ENCODE assay signal across 8 cellular contexts in the genomic region with DNA sequence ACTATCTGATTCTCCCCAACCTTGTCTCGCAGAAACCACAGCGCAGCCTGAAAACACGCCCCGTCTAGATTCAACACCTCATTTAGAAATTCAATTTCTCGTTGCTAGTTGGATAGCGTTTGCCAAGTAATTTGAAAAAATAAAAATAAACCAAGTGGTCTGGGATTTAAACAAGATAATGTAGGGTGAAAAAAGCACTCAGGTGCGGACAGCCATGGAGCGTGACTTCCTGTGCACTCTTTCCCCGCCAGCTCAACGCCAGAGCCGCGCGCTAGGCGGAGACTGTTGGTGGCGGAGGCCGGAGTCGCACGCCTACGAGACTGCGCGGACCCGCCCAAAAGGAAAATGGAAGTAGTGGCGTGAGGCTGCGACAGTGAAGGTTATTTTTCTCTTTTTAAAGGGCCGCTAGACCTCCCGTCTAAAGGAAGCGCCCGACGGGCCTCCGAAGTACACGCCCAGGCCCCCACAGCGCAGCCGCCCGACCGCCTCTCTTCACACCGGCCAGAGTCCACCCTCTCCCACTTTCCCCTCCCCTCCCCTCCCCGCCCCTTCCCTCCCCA. TPM values are rescaled to one million over a fixed set of nuclear protein-coding genes. Genes with fewer than 3 reads are reported as not detected.
A peak's percentile ranks its signal among the peaks of the same experiment; 100 is the strongest.
DNase-seq lines count a peak whose midpoint lies in the region; TF ChIP-seq lines count a peak whose summit lies in the region.

No MANE protein-coding gene starts in this region.

- peak overlapping the region; percentile 87 for H2AFZ ChIP-seq in SU-DHL-6 (ENCODE audit: low read depth, low read length, severe bottlenecking)

- peak; percentile 25 for TF ChIP-seq CTCF in GM12864 (IDR thresholded peaks at IDR 0.05; ENCODE audit: low read depth, low read length, missing control alignments)
- TF ChIP-seq CTCF in SU-DHL-6 (IDR thresholded peaks at IDR 0.05; ENCODE audit: insufficient read depth, low read length, poor library complexity, severe bottlenecking), result no peak
- peak; percentile 26 to 42 (median 37) for TF ChIP-seq CTCF in ascending aorta (IDR thresholded peaks at IDR 0.05)

- no peaks in the 10 kb centered on the region for H3K27me3 ChIP-seq in H7 (ENCODE audit: control insufficient read depth, insufficient read depth, low read length)
- no peaks in the 10 kb centered on the region for H3K27me3 ChIP-seq in SU-DHL-6 (ENCODE audit: low read length)
- no peaks in the 10 kb centered on the region for H3K27me3 ChIP-seq in ascending aorta
- H3K27me3 ChIP-seq in iPS-20b (ENCODE audit: insufficient read depth, low read length), result no peaks in the 10 kb centered on the region

- peaks cover 19% of the 10 kb centered on the region for H3F3A ChIP-seq in SU-DHL-6 (ENCODE audit: insufficient read depth)

- H3K27ac ChIP-seq in SU-DHL-6 (ENCODE audit: low read depth, low read length), result peak overlapping the region; percentile 97
- peak overlapping the region; percentile 96 to 98 for H3K27ac ChIP-seq in ascending aorta
- H3K27ac ChIP-seq in iPS-20b (ENCODE audit: low read length), result peak overlapping the region; percentile 86

- peaks cover 43% of the 10 kb centered on the region for H3K79me2 ChIP-seq in SU-DHL-6 (ENCODE audit: insufficient read depth, low read length)

- no peaks in the 10 kb centered on the region for H3K9me2 ChIP-seq in SU-DHL-6 (replicated peaks; ENCODE audit: insufficient read depth, low read length)

- H3K9ac ChIP-seq in SU-DHL-6 (ENCODE audit: low read length) (peak overlapping the region; percentile 79), iPS-20b (ENCODE audit: low read depth, low read length) (peak overlapping the region; percentile 99)

- peaks cover 31% of the 10 kb centered on the region for H4K20me1 ChIP-seq in SU-DHL-6 (ENCODE audit: low read depth, low read length)

- H3K9me3 ChIP-seq in SU-DHL-6 (ENCODE audit: insufficient read depth, low read length), result no peaks in the 10 kb centered on the region
- no peaks in the 10 kb centered on the region for H3K9me3 ChIP-seq in ascending aorta
- H3K9me3 ChIP-seq in iPS-20b (ENCODE audit: insufficient read depth, low read depth, low read length), result no peaks in the 10 kb centered on the region; the same call in 1 of the 2 replicates

- DNase-seq in GM12864 (ENCODE audit: low read depth), result peak; percentile 79
- no peak for DNase-seq in H7
- DNase-seq in M059J (ENCODE audit: low read depth), result peak; percentile 87
- DNase-seq in ascending aorta (ENCODE audit: low spot score in 2 of 2), result peak in 1 of 2 donors; percentile 52
- peak in 2 of 3 donors; percentile 64 to 73 for DNase-seq in stimulated activated CD4-positive, alpha-beta T cell treated with anti-CD3 and anti-CD28 coated beads, TNF-alpha, amount 100 ng/mL, for 1 hour (ENCODE audit: low read depth in 3 of 3, low spot score in 1 of 3)
- no peak for DNase-seq in ureter (ENCODE audit: low spot score)

- H3K4me3 ChIP-seq in GM12864 (ENCODE audit: low read depth, low read length), result peak overlapping the region; percentile 88
- H3K4me3 ChIP-seq in H7 (ENCODE audit: insufficient read depth, low read depth, low read length), result peak overlapping the region; percentile 79
- peak overlapping the region; percentile 75 for H3K4me3 ChIP-seq in SU-DHL-6 (ENCODE audit: insufficient read depth, low read length, poor library complexity, severe bottlenecking)
- H3K4me3 ChIP-seq in ascending aorta, result peak overlapping the region; percentile 83 to 88
- H3K4me3 ChIP-seq in iPS-20b (ENCODE audit: low read length), result peak overlapping the region; percentile 85

- H3K36me3 ChIP-seq in H7 (replicated peaks; ENCODE audit: control insufficient read depth, insufficient read depth, low read length) (no peaks in the 10 kb centered on the region), SU-DHL-6 (ENCODE audit: low read length) (peaks cover 21% of the 10 kb centered on the region), ascending aorta (no peaks in the 10 kb centered on the region), iPS-20b (ENCODE audit: insufficient read depth, low read depth, low read length) (0 out of 2 replicates have a peak, but pooled peaks cover 4% of the 10 kb centered on the region)

- peaks cover 5 to 22% of the 10 kb centered on the region in 2 donors for H3K4me1 ChIP-seq in ascending aorta
- H3K4me1 ChIP-seq in iPS-20b (ENCODE audit: insufficient read depth, low read length), result peaks cover 11% of the 10 kb centered on the region

- intact Hi-C loops in ascending aorta (cut with DNase I), result loop anchor here (1.0 to 5.0 kb wide), 4 partner anchors 134 to 1067 kb away; a partner anchor contains a TSS

- H3K4me2 ChIP-seq in SU-DHL-6 (ENCODE audit: low read depth, low read length, poor library complexity, severe bottlenecking), result peak overlapping the region; percentile 94

RNA-seq across cellular contexts. Expression of a gene that starts 0.6 kb away (rescaled TPM):
- total RNA-seq in H7 (2014; rRNA removed; shearing (Covaris generic)), result 30.1 and 33.7 TPM in 2 replicates
- total RNA-seq in M059J (2014; rRNA removed; shearing (Covaris generic)), result 11.7 and 18.1 TPM in 2 replicates
- total RNA-seq in ascending aorta (14.2 TPM), ureter (101 TPM)

Comparison
In these comparisons a context has a peak if more than half of its experiments do, and no peak if none do; other contexts are left out.
1. DNase-seq: peak in GM12864 (single experiment), M059J (single experiment) and stimulated activated CD4-positive, alpha-beta T cell treated with anti-CD3 and anti-CD28 coated beads, TNF-alpha, amount 100 ng/mL, for 1 hour (2 of 3); none in H7 (single experiment) and ureter (single experiment).
2. Peak in every context shown above with its lines, with median percentiles within 50 percentile points of each other: H3K4me3 ChIP-seq and H3K27ac ChIP-seq.